23 cellular contexts compared by ENCODE assay signal in the genomic region with DNA sequence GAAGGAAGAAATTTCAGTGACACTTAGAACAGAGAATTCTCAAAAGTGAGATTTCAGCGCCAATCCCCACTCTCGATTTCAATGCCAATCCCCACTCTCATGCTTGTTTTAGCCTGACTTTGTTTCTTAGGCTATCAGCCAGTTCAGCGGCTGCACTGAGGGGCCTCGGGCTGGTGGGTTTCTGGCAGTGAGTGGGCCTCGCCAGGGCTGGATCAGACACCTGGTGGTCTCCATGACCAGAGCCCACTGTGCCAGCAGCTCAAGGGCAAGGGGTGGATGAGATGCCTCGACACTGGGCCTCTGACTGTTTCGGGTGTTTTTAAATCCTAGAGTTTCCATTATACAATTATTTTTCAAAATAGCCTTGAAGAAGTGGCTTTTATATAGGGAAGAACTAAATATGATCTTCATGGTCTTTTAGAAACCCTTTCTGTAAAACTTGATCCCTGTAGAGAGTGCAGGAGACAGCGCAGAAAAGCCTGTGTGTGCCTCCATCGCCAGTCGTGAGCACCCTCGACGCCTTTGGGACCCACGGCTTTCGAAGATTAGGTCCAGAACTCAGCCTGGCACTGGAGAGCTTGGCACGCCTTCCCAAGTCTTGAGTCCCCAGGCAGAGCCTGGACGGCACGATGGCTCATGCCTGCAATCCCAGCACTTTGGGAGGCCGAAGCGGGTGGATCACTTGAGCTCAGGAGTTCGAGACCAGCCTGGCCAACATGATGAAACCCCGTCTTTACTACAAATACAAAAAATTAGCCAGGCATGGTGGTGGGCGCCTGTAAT.
"Had no signal": no experiment of that assay in that cellular context is flagged by ENCODE, and none has a peak within 500 bp of the region (broad histone marks: within the 10 kb centered on the region; RNA-seq: fewer than 3 reads in every experiment).

No MANE protein-coding gene starts in this region.

- H3K4me1 ChIP-seq: body of pancreas, tibial nerve had no signal

- H3K36me3 ChIP-seq: cardiac muscle cell, prostate gland had no signal

- H3K4me3 Mint-ChIP-seq: activated CD4-positive, alpha-beta T cell treated with anti-CD3 and anti-CD28 coated beads for 36 hours; activated naive CD4-positive, alpha-beta T cell treated with anti-CD3 and anti-CD28 coated beads, Interleukin-2, amount 50 U/mL, for 24 hours; activated T-cell treated with anti-CD3 and anti-CD28 coated beads, Interleukin-2, amount 50 U/mL, for 4 hours; neural crest cell; WTC11 had no signal

- H3K9me3 ChIP-seq: body of pancreas, mucosa of descending colon, prostate gland, tibial nerve had no signal

- DNase-seq: activated CD4-positive, alpha-beta T cell treated with anti-CD3 and anti-CD28 coated beads for 36 hours; activated CD4-positive, alpha-beta T cell treated with anti-CD3 and anti-CD28 coated beads, Interleukin-2, amount 50 U/mL, for 4 hours; activated CD8-positive, alpha-beta memory T cell treated with anti-CD3 and anti-CD28 coated beads for 24 hours; activated CD8-positive, alpha-beta memory T cell treated with anti-CD3 and anti-CD28 coated beads, Interleukin-2, amount 50 U/mL, for 4 hours; activated T-cell treated with anti-CD3 and anti-CD28 coated beads, Interleukin-2, amount 50 U/mL, for 4 hours; anterior cingulate cortex; effector memory CD8-positive, alpha-beta T cell; foreskin melanocyte; hippocampal formation; stimulated activated CD4-positive, alpha-beta T cell treated with anti-CD3 and anti-CD28 coated beads, Interleukin-12 subunit alpha, Interleukin-12 subunit beta, amount 100 ng/mL, for 4 hours; stimulated activated CD4-positive, alpha-beta T cell treated with anti-CD3 and anti-CD28 coated beads, Interleukin-4, amount 100 ng/mL, for 4 hours; stimulated activated naive CD8-positive, alpha-beta T cell treated with anti-CD3 and anti-CD28 coated beads, Interleukin-15, Interleukin-2, amounts not matched to agents 100 U/mL and 50 U/mL, for 24 hours; substantia nigra; T1000 had no signal

- H3K27ac ChIP-seq: body of pancreas, cardiac muscle cell, prostate gland, tibial nerve had no signal

- H3K4me3 ChIP-seq: body of pancreas, cardiac muscle cell, mucosa of descending colon, prostate gland, tibial nerve had no signal

- H3K9me3 Mint-ChIP-seq: activated naive CD4-positive, alpha-beta T cell treated with anti-CD3 and anti-CD28 coated beads, Interleukin-2, amount 50 U/mL, for 24 hours; neural crest cell had no signal

- ATAC-seq: activated CD4-positive, alpha-beta T cell treated with anti-CD3 and anti-CD28 coated beads for 36 hours; activated T-cell treated with anti-CD3 and anti-CD28 coated beads, Interleukin-2, amount 50 U/mL, for 4 hours; body of pancreas; effector memory CD8-positive, alpha-beta T cell; esophagus mucosa; mucosa of descending colon; stimulated activated naive CD8-positive, alpha-beta T cell treated with anti-CD3 and anti-CD28 coated beads, Interleukin-15, Interleukin-2, amounts not matched to agents 100 U/mL and 50 U/mL, for 24 hours; WTC11 had no signal

- H3K27me3 ChIP-seq: body of pancreas, cardiac muscle cell, tibial nerve had no signal

- H3K27ac Mint-ChIP-seq: activated CD4-positive, alpha-beta T cell treated with anti-CD3 and anti-CD28 coated beads for 36 hours; activated naive CD4-positive, alpha-beta T cell treated with anti-CD3 and anti-CD28 coated beads, Interleukin-2, amount 50 U/mL, for 24 hours; WTC11 had no signal

- H3K27me3 Mint-ChIP-seq: activated naive CD4-positive, alpha-beta T cell treated with anti-CD3 and anti-CD28 coated beads, Interleukin-2, amount 50 U/mL, for 24 hours; effector memory CD8-positive, alpha-beta T cell had no signal
